38 cellular contexts compared by ENCODE assay signal in genomic region chr12:123847876-123848275, GRCh38.
"Had no signal": no experiment of that assay in that cellular context is flagged by ENCODE, and none has a peak within 500 bp of the region (broad histone marks: within the 10 kb centered on the region; RNA-seq: fewer than 3 reads in every experiment).

No MANE protein-coding gene starts in this region.

- FAIRE-seq: bronchial epithelial cell, TTC549 had no signal

- H3K4me3 ChIP-seq: ascending aorta, cardiac muscle cell had no signal

- H3K4me3 Mint-ChIP-seq: activated B cell treated with CpG ODN at 0.5 μM for 24 hours; activated CD4-positive, alpha-beta memory T cell treated with anti-CD3 and anti-CD28 coated beads for 36 hours; activated CD4-positive, alpha-beta T cell treated with anti-CD3 and anti-CD28 coated beads, Interleukin-2, amount 10 ng/mL, durations not matched to agents 24 days and 14 days; activated CD8-positive, alpha-beta T cell treated with anti-CD3 and anti-CD28 coated beads for 36 hours; activated naive CD4-positive, alpha-beta T cell treated with anti-CD3 and anti-CD28 coated beads for 36 hours; activated naive CD8-positive, alpha-beta T cell; activated naive CD8-positive, alpha-beta T cell treated with anti-CD3 and anti-CD28 coated beads, Interleukin-2, amount 10 ng/mL, durations not matched to agents 7 days and 5 days; activated naive CD8-positive, alpha-beta T cell treated with anti-CD3 and anti-CD28 coated beads, Interleukin-2, amount 50 U/mL, for 24 hours; activated T-cell treated with anti-CD3 and anti-CD28 coated beads, Interleukin-2, amount 50 U/mL, for 4 hours; activated T-cell treated with anti-CD3 and anti-CD28 coated beads, Interleukin-2, amount 50 U/mL, for 72 hours; activated T-helper 1 cell treated with anti-CD3 and anti-CD28 coated beads, Interleukin-12 subunit alpha, Interleukin-12 subunit beta, Interleukin-2, Interleukin-4 antibody, amounts not matched to agents 30 ng/mL and 10 ng/mL and 1 ng/mL, durations not matched to agents 14 hours and 24 hours and 36 hours; activated T-helper 17 cell treated with anti-CD3 and anti-CD28 coated beads, Interleukin-2, amount 50 U/mL, for 72 hours; brain; central memory CD8-positive, alpha-beta T cell; T-helper 1 cell treated with Interleukin-12 subunit alpha and Interleukin-12 subunit beta and Interleukin-4 antibody, amounts not matched to agents 30 μg/mL and 1 μg/mL, for 36 hours; T-helper 2 cell treated with Interferon-gamma antibody and Interleukin-4, amounts not matched to agents 5 μg/mL and 100 μg/mL, for 36 hours had no signal

- H3K36me3 ChIP-seq: ascending aorta, cardiac muscle cell had no signal

- H3K9me3 ChIP-seq: ascending aorta had no signal

- DNase-seq: activated B cell treated with CpG ODN at 0.5 μM for 24 hours; activated CD4-positive, alpha-beta memory T cell treated with anti-CD3 and anti-CD28 coated beads for 36 hours; activated CD4-positive, alpha-beta T cell treated with anti-CD3 and anti-CD28 coated beads for 4 hours; activated CD4-positive, alpha-beta T cell treated with anti-CD3 and anti-CD28 coated beads, Interleukin-2, amount 10 ng/mL, durations not matched to agents 24 days and 14 days; activated CD4-positive, alpha-beta T cell treated with anti-CD3 and anti-CD28 coated beads, Interleukin-2, amount 50 U/mL, for 1 hour; activated CD4-positive, alpha-beta T cell treated with anti-CD3 and anti-CD28 coated beads, Interleukin-2, amount 50 U/mL, for 4 hours; activated CD4-positive, CD25-positive, alpha-beta regulatory T cell treated with anti-CD3 and anti-CD28 coated beads, Interleukin-2, amount 50 U/mL, for 72 hours; activated CD8-positive, alpha-beta memory T cell treated with anti-CD3 and anti-CD28 coated beads, Interleukin-2, amount 50 U/mL, for 4 hours; activated CD8-positive, alpha-beta T cell treated with anti-CD3 and anti-CD28 coated beads for 36 hours; activated effector memory CD4-positive, alpha-beta T cell treated with anti-CD3 and anti-CD28 coated beads, Interleukin-2, amount 50 U/mL, for 16 hours; activated gamma-delta T cell treated with Interleukin-2 at 50 U/mL for 16 hours; activated naive CD4-positive, alpha-beta T cell; activated naive CD4-positive, alpha-beta T cell treated with anti-CD3 and anti-CD28 coated beads for 36 hours; activated naive CD4-positive, alpha-beta T cell treated with anti-CD3 and anti-CD28 coated beads, Interleukin-2, amount 50 U/mL, for 16 hours; activated naive CD8-positive, alpha-beta T cell treated with anti-CD3 and anti-CD28 coated beads, Interleukin-2, amount 10 ng/mL, durations not matched to agents 7 days and 5 days; activated naive CD8-positive, alpha-beta T cell treated with anti-CD3 and anti-CD28 coated beads, Interleukin-2, amount 50 U/mL, for 24 hours; activated T-cell treated with anti-CD3 and anti-CD28 coated beads for 4 hours; activated T-cell treated with anti-CD3 and anti-CD28 coated beads, Interleukin-2, amount 50 U/mL, for 1 hour; activated T-cell treated with anti-CD3 and anti-CD28 coated beads, Interleukin-2, amount 50 U/mL, for 4 hours; activated T-cell treated with anti-CD3 and anti-CD28 coated beads, Interleukin-2, amount 50 U/mL, for 72 hours; amygdala; anterior cingulate cortex; caudate nucleus; T-helper 1 cell; T-helper 2 cell; T-helper 9 cell had no signal

- H3K27ac Mint-ChIP-seq: activated B cell treated with CpG ODN at 0.5 μM for 24 hours; activated CD4-positive, alpha-beta memory T cell treated with anti-CD3 and anti-CD28 coated beads for 36 hours; activated CD4-positive, alpha-beta T cell treated with anti-CD3 and anti-CD28 coated beads, Interleukin-2, amount 10 ng/mL, durations not matched to agents 24 days and 14 days; activated CD8-positive, alpha-beta T cell treated with anti-CD3 and anti-CD28 coated beads for 36 hours; activated naive CD4-positive, alpha-beta T cell treated with anti-CD3 and anti-CD28 coated beads for 36 hours; activated naive CD8-positive, alpha-beta T cell; activated naive CD8-positive, alpha-beta T cell treated with anti-CD3 and anti-CD28 coated beads, Interleukin-2, amount 10 ng/mL, durations not matched to agents 7 days and 5 days; activated naive CD8-positive, alpha-beta T cell treated with anti-CD3 and anti-CD28 coated beads, Interleukin-2, amount 50 U/mL, for 24 hours; activated T-cell treated with anti-CD3 and anti-CD28 coated beads, Interleukin-2, amount 50 U/mL, for 72 hours; activated T-helper 1 cell treated with anti-CD3 and anti-CD28 coated beads, Interleukin-12 subunit alpha, Interleukin-12 subunit beta, Interleukin-2, Interleukin-4 antibody, amounts not matched to agents 30 ng/mL and 10 ng/mL and 1 ng/mL, durations not matched to agents 14 hours and 24 hours and 36 hours; activated T-helper 17 cell treated with anti-CD3 and anti-CD28 coated beads, Interleukin-2, amount 50 U/mL, for 72 hours; brain; T-helper 1 cell treated with Interleukin-12 subunit alpha and Interleukin-12 subunit beta and Interleukin-4 antibody, amounts not matched to agents 30 μg/mL and 1 μg/mL, for 36 hours; T-helper 2 cell treated with Interferon-gamma antibody and Interleukin-4, amounts not matched to agents 5 μg/mL and 100 μg/mL, for 36 hours had no signal

- H3K27me3 Mint-ChIP-seq: activated CD4-positive, alpha-beta memory T cell treated with anti-CD3 and anti-CD28 coated beads for 36 hours; activated CD4-positive, alpha-beta T cell treated with anti-CD3 and anti-CD28 coated beads, Interleukin-2, amount 10 ng/mL, durations not matched to agents 24 days and 14 days; activated CD8-positive, alpha-beta T cell treated with anti-CD3 and anti-CD28 coated beads for 36 hours; activated naive CD8-positive, alpha-beta T cell; activated naive CD8-positive, alpha-beta T cell treated with anti-CD3 and anti-CD28 coated beads, Interleukin-2, amount 10 ng/mL, durations not matched to agents 7 days and 5 days; activated naive CD8-positive, alpha-beta T cell treated with anti-CD3 and anti-CD28 coated beads, Interleukin-2, amount 50 U/mL, for 24 hours; brain had no signal

- H3K4me1 Mint-ChIP-seq: activated B cell treated with CpG ODN at 0.5 μM for 24 hours; activated CD4-positive, alpha-beta T cell treated with anti-CD3 and anti-CD28 coated beads, Interleukin-2, amount 10 ng/mL, durations not matched to agents 24 days and 14 days; activated naive CD8-positive, alpha-beta T cell treated with anti-CD3 and anti-CD28 coated beads, Interleukin-2, amount 10 ng/mL, durations not matched to agents 7 days and 5 days; activated naive CD8-positive, alpha-beta T cell treated with anti-CD3 and anti-CD28 coated beads, Interleukin-2, amount 50 U/mL, for 24 hours; activated T-helper 17 cell treated with anti-CD3 and anti-CD28 coated beads, Interleukin-2, amount 50 U/mL, for 72 hours; brain; central memory CD8-positive, alpha-beta T cell had no signal

- H3K27me3 ChIP-seq: ascending aorta, cardiac muscle cell had no signal

- ATAC-seq: activated CD8-positive, alpha-beta T cell treated with anti-CD3 and anti-CD28 coated beads for 36 hours; activated naive CD8-positive, alpha-beta T cell treated with anti-CD3 and anti-CD28 coated beads, Interleukin-2, amount 50 U/mL, for 24 hours; activated T-cell treated with anti-CD3 and anti-CD28 coated beads, Interleukin-2, amount 50 U/mL, for 4 hours; activated T-cell treated with anti-CD3 and anti-CD28 coated beads, Interleukin-2, amount 50 U/mL, for 72 hours; activated T-helper 17 cell treated with anti-CD3 and anti-CD28 coated beads, Interleukin-2, amount 50 U/mL, for 72 hours had no signal

- H3K36me3 Mint-ChIP-seq: activated CD4-positive, alpha-beta memory T cell treated with anti-CD3 and anti-CD28 coated beads for 36 hours; activated naive CD8-positive, alpha-beta T cell; activated naive CD8-positive, alpha-beta T cell treated with anti-CD3 and anti-CD28 coated beads, Interleukin-2, amount 10 ng/mL, durations not matched to agents 7 days and 5 days; brain had no signal

- H3K4me1 ChIP-seq: ascending aorta had no signal

- H3K27ac ChIP-seq: ascending aorta, cardiac muscle cell, VCaP had no signal

- H3K9me3 Mint-ChIP-seq: activated B cell treated with CpG ODN at 0.5 μM for 24 hours; activated CD4-positive, alpha-beta memory T cell treated with anti-CD3 and anti-CD28 coated beads for 36 hours; activated CD4-positive, alpha-beta T cell treated with anti-CD3 and anti-CD28 coated beads, Interleukin-2, amount 10 ng/mL, durations not matched to agents 24 days and 14 days; activated CD8-positive, alpha-beta T cell treated with anti-CD3 and anti-CD28 coated beads for 36 hours; activated naive CD4-positive, alpha-beta T cell treated with anti-CD3 and anti-CD28 coated beads for 36 hours; activated naive CD8-positive, alpha-beta T cell treated with anti-CD3 and anti-CD28 coated beads, Interleukin-2, amount 10 ng/mL, durations not matched to agents 7 days and 5 days; activated naive CD8-positive, alpha-beta T cell treated with anti-CD3 and anti-CD28 coated beads, Interleukin-2, amount 50 U/mL, for 24 hours; activated T-cell treated with anti-CD3 and anti-CD28 coated beads, Interleukin-2, amount 50 U/mL, for 4 hours; activated T-cell treated with anti-CD3 and anti-CD28 coated beads, Interleukin-2, amount 50 U/mL, for 72 hours; activated T-helper 1 cell treated with anti-CD3 and anti-CD28 coated beads, Interleukin-12 subunit alpha, Interleukin-12 subunit beta, Interleukin-2, Interleukin-4 antibody, amounts not matched to agents 30 ng/mL and 10 ng/mL and 1 ng/mL, durations not matched to agents 14 hours and 24 hours and 36 hours; activated T-helper 17 cell treated with anti-CD3 and anti-CD28 coated beads, Interleukin-2, amount 50 U/mL, for 72 hours; brain; central memory CD8-positive, alpha-beta T cell; T-helper 1 cell treated with Interleukin-12 subunit alpha and Interleukin-12 subunit beta and Interleukin-4 antibody, amounts not matched to agents 30 μg/mL and 1 μg/mL, for 36 hours; T-helper 2 cell treated with Interferon-gamma antibody and Interleukin-4, amounts not matched to agents 5 μg/mL and 100 μg/mL, for 36 hours had no signal
